33 cellular contexts compared by ENCODE assay signal in the genomic region with DNA sequence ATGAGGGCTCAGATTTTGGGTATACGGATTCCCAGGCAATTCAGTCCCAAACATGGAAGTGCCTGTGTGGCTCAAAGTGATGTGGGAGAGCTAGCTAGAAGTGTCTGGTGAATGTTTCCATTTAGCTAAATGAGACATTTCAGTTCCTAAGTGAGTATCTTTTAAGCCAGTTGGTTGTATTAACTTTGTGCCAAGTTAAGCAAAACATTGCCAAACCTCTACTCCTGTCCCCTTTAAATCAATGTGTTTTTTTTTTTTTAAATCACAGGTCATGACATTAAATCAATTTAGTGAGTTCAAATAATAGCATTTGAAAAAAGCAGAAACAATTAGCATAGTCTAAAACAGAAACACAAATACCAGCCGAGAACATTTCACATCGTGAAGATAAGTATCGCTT.
"Had no signal": no experiment of that assay in that cellular context is flagged by ENCODE, and none has a peak within 500 bp of the region (broad histone marks: within the 10 kb centered on the region; RNA-seq: fewer than 3 reads in every experiment).

No MANE protein-coding gene starts in this region.

- H3K4me3 ChIP-seq: adrenal gland, ascending aorta, body of pancreas, breast epithelium, cardiac muscle cell had no signal

- H3K4me1 ChIP-seq: adrenal gland, breast epithelium had no signal

- H3K27me3 ChIP-seq: adrenal gland, ascending aorta, body of pancreas, brain microvascular endothelial cell, cardiac muscle cell had no signal

- H3K9me3 ChIP-seq: adrenal gland, ascending aorta, body of pancreas, breast epithelium had no signal

- ATAC-seq: activated naive CD4-positive, alpha-beta T cell treated with anti-CD3 and anti-CD28 coated beads, Interleukin-2, amount 50 U/mL, for 72 hours; activated naive CD8-positive, alpha-beta T cell treated with anti-CD3 and anti-CD28 coated beads, Interleukin-2, amount 50 U/mL, for 24 hours; activated T-cell treated with anti-CD3 and anti-CD28 coated beads, Interleukin-2, amount 50 U/mL, for 4 hours; activated T-cell treated with anti-CD3 and anti-CD28 coated beads, Interleukin-2, amount 50 U/mL, for 72 hours; activated T-helper 17 cell treated with anti-CD3 and anti-CD28 coated beads, Interleukin-2, amount 50 U/mL, for 72 hours; body of pancreas had no signal

- FAIRE-seq: astrocyte had no signal

- DNase-seq: activated effector memory CD4-positive, alpha-beta T cell treated with anti-CD3 and anti-CD28 coated beads, Interleukin-2, amount 50 U/mL, for 16 hours; activated effector memory CD4-positive, alpha-beta T cell treated with Interleukin-2 at 50 U/mL for 16 hours; activated gamma-delta T cell; activated gamma-delta T cell treated with Interleukin-2 at 50 U/mL for 16 hours; activated naive CD4-positive, alpha-beta T cell; activated naive CD4-positive, alpha-beta T cell treated with anti-CD3 and anti-CD28 coated beads for 36 hours; activated naive CD4-positive, alpha-beta T cell treated with anti-CD3 and anti-CD28 coated beads, Interleukin-2, amount 10 ng/mL, durations not matched to agents 7 days and 5 days; activated naive CD4-positive, alpha-beta T cell treated with anti-CD3 and anti-CD28 coated beads, Interleukin-2, amount 50 U/mL, for 16 hours; activated naive CD4-positive, alpha-beta T cell treated with Interleukin-2 at 50 U/mL for 16 hours; activated naive CD8-positive, alpha-beta T cell treated with anti-CD3 and anti-CD28 coated beads for 36 hours; activated naive CD8-positive, alpha-beta T cell treated with anti-CD3 and anti-CD28 coated beads, Interleukin-2, amount 10 ng/mL, durations not matched to agents 7 days and 5 days; activated naive CD8-positive, alpha-beta T cell treated with anti-CD3 and anti-CD28 coated beads, Interleukin-2, amount 50 U/mL, for 24 hours; activated T-cell treated with anti-CD3 and anti-CD28 coated beads, Interleukin-2, amount 50 U/mL, for 1 hour; activated T-cell treated with anti-CD3 and anti-CD28 coated beads, Interleukin-2, amount 50 U/mL, for 24 hours; activated T-cell treated with anti-CD3 and anti-CD28 coated beads, Interleukin-2, amount 50 U/mL, for 4 hours; activated T-cell treated with anti-CD3 and anti-CD28 coated beads, Interleukin-2, amount 50 U/mL, for 48 hours; activated T-cell treated with anti-CD3 and anti-CD28 coated beads, Interleukin-2, amount 50 U/mL, for 72 hours; adrenal gland; amniotic stem cell; amygdala; anterior cingulate cortex; aorta; body of pancreas; brain microvascular endothelial cell; caudate nucleus; central memory CD4-positive, alpha-beta T cell; cerebellar nuclear complex had no signal

- H3K27ac ChIP-seq: adrenal gland, ascending aorta, body of pancreas, brain microvascular endothelial cell, breast epithelium, cardiac muscle cell had no signal

- H3K36me3 ChIP-seq: adrenal gland, ascending aorta, brain microvascular endothelial cell, breast epithelium, cardiac muscle cell had no signal
